ENCODE assay signal across 20 cellular contexts in the genomic region with DNA sequence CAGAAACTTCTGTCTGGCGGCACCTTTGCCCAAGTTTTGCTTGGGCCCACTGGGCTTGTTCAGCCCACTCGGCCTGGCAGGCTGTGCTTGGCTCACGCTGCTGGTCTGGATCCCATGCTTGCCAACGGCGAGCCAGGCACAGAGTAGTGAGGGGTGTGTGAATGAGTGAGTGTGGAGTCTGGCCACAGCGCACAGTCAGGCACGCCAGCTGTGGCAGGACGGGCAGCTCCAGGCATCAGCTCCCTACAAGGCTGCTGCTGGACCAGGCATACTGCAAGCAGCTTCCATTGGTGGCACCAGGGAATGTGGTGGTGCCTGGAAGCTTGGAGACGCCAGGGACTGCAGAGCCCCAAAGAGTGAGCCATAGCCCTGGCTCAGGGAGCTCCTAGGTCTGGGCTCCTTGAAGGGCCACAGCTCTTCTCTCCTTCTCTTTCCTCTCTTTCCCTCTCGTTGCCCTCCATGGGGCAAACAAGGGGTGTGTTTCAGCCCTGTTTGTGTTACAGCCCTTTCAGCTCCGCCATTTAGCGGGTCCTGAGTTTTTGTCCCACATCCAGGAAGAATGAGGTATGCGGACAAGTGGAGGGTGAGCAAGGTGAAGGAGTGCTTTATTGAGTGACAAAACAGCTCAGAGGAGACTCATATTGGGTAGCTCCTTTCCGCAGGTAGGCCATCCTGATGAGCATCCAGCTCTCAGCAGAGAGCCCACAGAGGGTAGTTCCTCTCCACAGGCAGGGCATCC.
"Had no signal": no experiment of that assay in that cellular context is flagged by ENCODE, and none has a peak within 500 bp of the region (broad histone marks: within the 10 kb centered on the region; RNA-seq: fewer than 3 reads in every experiment).

No MANE protein-coding gene starts in this region.

- H3K27me3 Mint-ChIP-seq: naive thymus-derived CD4-positive, alpha-beta T cell had no signal

- H3K27ac Mint-ChIP-seq: naive thymus-derived CD4-positive, alpha-beta T cell had no signal

- H3K79me2 ChIP-seq: hepatocyte had no signal

- H3K27ac ChIP-seq: colonic mucosa, hepatocyte, ovary, right atrium auricular region, stomach, thoracic aorta, transverse colon had no signal

- H3K36me3 ChIP-seq: colonic mucosa, ovary had no signal

- H3K4me2 ChIP-seq: hepatocyte had no signal

- H3K9me3 ChIP-seq: colonic mucosa, right atrium auricular region, thoracic aorta, transverse colon had no signal

- DNase-seq: colonic mucosa; dermis blood vessel endothelial cell; foreskin melanocyte; head of caudate nucleus; left colon; left ventricle myocardium superior; mesendoderm; naive thymus-derived CD4-positive, alpha-beta T cell; nucleus accumbens; ovary; small intestine; stimulated activated CD4-positive, alpha-beta T cell treated with anti-CD3 and anti-CD28 coated beads, Interleukin-12 subunit alpha, Interleukin-12 subunit beta, amount 100 ng/mL, for 4 hours; stimulated activated naive CD4-positive, alpha-beta T cell; stomach; substantia nigra; transverse colon had no signal

- ATAC-seq: left ventricle myocardium superior; naive thymus-derived CD4-positive, alpha-beta T cell had no signal

- H3K27me3 ChIP-seq: colonic mucosa, hepatocyte, ovary, right atrium auricular region, stomach, transverse colon had no signal

- H3K4me3 Mint-ChIP-seq: naive thymus-derived CD4-positive, alpha-beta T cell had no signal

- H3K4me1 ChIP-seq: colonic mucosa, right atrium auricular region, stomach had no signal

- H2AFZ ChIP-seq: hepatocyte had no signal

- H3K4me3 ChIP-seq: colonic mucosa, hepatocyte, lung, ovary, right atrium auricular region, stomach, thoracic aorta, transverse colon had no signal
